In genomic region chr3:103067963-103068362, GRCh38 we compare ENCODE assay signal across 28 cellular contexts.
"Had no signal": no experiment of that assay in that cellular context is flagged by ENCODE, and none has a peak within 500 bp of the region (broad histone marks: within the 10 kb centered on the region; RNA-seq: fewer than 3 reads in every experiment).

No MANE protein-coding gene starts in this region.

- H3K36me3 ChIP-seq: colonic mucosa, esophagus muscularis mucosa, esophagus squamous epithelium, gastrocnemius medialis, gastroesophageal sphincter, heart left ventricle, heart right ventricle had no signal

- H3K9me3 Mint-ChIP-seq: dendritic cell treated with granulocyte-macrophage colony-stimulating factor and Interleukin-4, amounts not matched to agents 40 ng/mL and 50 ng/mL, for 4 days; effector memory CD8-positive, alpha-beta T cell; endodermal cell had no signal

- H3K4me1 ChIP-seq: colonic mucosa, esophagus muscularis mucosa, esophagus squamous epithelium, foreskin keratinocyte, gastrocnemius medialis, gastroesophageal sphincter, heart left ventricle, heart right ventricle had no signal

- H3K27ac ChIP-seq: colonic mucosa, coronary artery, dorsolateral prefrontal cortex, epithelial cell of prostate, esophagus muscularis mucosa, esophagus squamous epithelium, foreskin keratinocyte, gastrocnemius medialis, gastroesophageal sphincter, heart left ventricle, heart right ventricle had no signal

- DNase-seq: colonic mucosa; cortex of kidney; dermis blood vessel endothelial cell; dorsolateral prefrontal cortex; effector CD4-positive, alpha-beta T cell; effector CD8-positive, alpha-beta T cell; effector memory CD4-positive, alpha-beta T cell; effector memory CD8-positive, alpha-beta T cell; endodermal cell; erythroblast; esophagus squamous epithelium; foreskin fibroblast; foreskin keratinocyte; foreskin melanocyte; gastrocnemius medialis; glutamatergic neuron; head of caudate nucleus; heart left ventricle; heart right ventricle had no signal

- H3K27me3 Mint-ChIP-seq: dendritic cell treated with granulocyte-macrophage colony-stimulating factor and Interleukin-4, amounts not matched to agents 40 ng/mL and 50 ng/mL, for 4 days; effector memory CD8-positive, alpha-beta T cell had no signal

- H3K4me1 Mint-ChIP-seq: endodermal cell had no signal

- H3K4me3 ChIP-seq: colonic mucosa, coronary artery, dorsolateral prefrontal cortex, esophagus muscularis mucosa, esophagus squamous epithelium, gastrocnemius medialis, gastroesophageal sphincter, heart left ventricle, heart right ventricle had no signal

- H3K9me3 ChIP-seq: colonic mucosa, esophagus muscularis mucosa, esophagus squamous epithelium, gastrocnemius medialis, gastroesophageal sphincter, heart left ventricle, heart right ventricle had no signal

- H3K4me3 Mint-ChIP-seq: dendritic cell treated with granulocyte-macrophage colony-stimulating factor and Interleukin-4, amounts not matched to agents 40 ng/mL and 50 ng/mL, for 4 days; effector memory CD8-positive, alpha-beta T cell; endodermal cell had no signal

- FAIRE-seq: endometrium, endothelial cell of umbilical vein, frontal cortex had no signal

- H3K27me3 ChIP-seq: colonic mucosa, dorsolateral prefrontal cortex, esophagus muscularis mucosa, esophagus squamous epithelium, foreskin keratinocyte, gastrocnemius medialis, gastroesophageal sphincter, heart left ventricle, heart right ventricle had no signal

- ATAC-seq: effector memory CD8-positive, alpha-beta T cell; esophagus mucosa; foreskin keratinocyte; gastrocnemius medialis; gastroesophageal sphincter; heart left ventricle; heart right ventricle had no signal

- H3K27ac Mint-ChIP-seq: dendritic cell treated with granulocyte-macrophage colony-stimulating factor and Interleukin-4, amounts not matched to agents 40 ng/mL and 50 ng/mL, for 4 days; effector memory CD8-positive, alpha-beta T cell; endodermal cell had no signal
